Comparison of ENCODE assay signal across 20 cellular contexts in genomic region chr1:175877939-175878730, GRCh38.
DNase-seq lines count a peak whose midpoint lies in the region; ATAC-seq and TF ChIP-seq lines count a peak whose summit lies in the region.
"Had no signal": no experiment of that assay in that cellular context is flagged by ENCODE, and none has a peak within 500 bp of the region (broad histone marks: within the 10 kb centered on the region; RNA-seq: fewer than 3 reads in every experiment).

No MANE protein-coding gene starts in this region.

- no peak for TF ChIP-seq POLR2A in vagina (IDR thresholded peaks at IDR 0.05)

- intact Hi-C loops in vagina (cut with DNase I) = no loop called here
- intact Hi-C loops in Right ventricle myocardium inferior (cut with DNase I) = no loop called here

- no peak overlapping the region for H3K27ac ChIP-seq in vagina
- H3K27ac ChIP-seq: BLaER1, esophagus squamous epithelium, sigmoid colon, SK-N-MC, upper lobe of left lung had no signal

- H3K27me3 ChIP-seq in vagina = no peaks in the 10 kb centered on the region
- H3K27me3 ChIP-seq: BLaER1, esophagus squamous epithelium, sigmoid colon, upper lobe of left lung had no signal

- DNase-seq in NCI-H748 (lab: John Stamatoyannopoulos, UW; ENCODE audit: unreplicated experiment) (peak; percentile 28), NCI-H748 treated with DMSO at 0.1 percent for 48 hours (lab: John Stamatoyannopoulos, UW) (no peak), cerebellar cortex (ENCODE audit: low spot score) (peak; percentile 67), mesenteric fat pad (ENCODE audit: low spot score) (peak; percentile 75), vagina (ENCODE audit: extremely low spot score in 2 of 2) (no peak), EL (no peak), Right ventricle myocardium inferior (ENCODE audit: missing footprints) (no peak)
- DNase-seq in effector CD4-positive, alpha-beta T cell = no peak
- DNase-seq: activated B cell treated with CpG ODN at 0.5 μM for 24 hours; activated CD8-positive, alpha-beta T cell treated with anti-CD3 and anti-CD28 coated beads, Interleukin-2, amount 10 ng/mL, durations not matched to agents 7 days and 5 days; activated T-cell treated with anti-CD3 and anti-CD28 coated beads, Interleukin-2, amount 50 U/mL, for 48 hours; esophagus squamous epithelium; left ventricle myocardium superior; MM.1S; NCI-H146; sigmoid colon; upper lobe of left lung had no signal

- no peaks in the 10 kb centered on the region for H3K36me3 ChIP-seq in vagina
- H3K36me3 ChIP-seq: BLaER1, esophagus squamous epithelium, sigmoid colon, upper lobe of left lung had no signal

- no peak for TF ChIP-seq CTCF in vagina (IDR thresholded peaks at IDR 0.05)

- no peak for ATAC-seq in Right ventricle myocardium inferior
- ATAC-seq: activated CD8-positive, alpha-beta T cell treated with anti-CD3 and anti-CD28 coated beads, Interleukin-2, amount 10 ng/mL, durations not matched to agents 7 days and 5 days; left ventricle myocardium superior; stimulated activated memory B cell treated with anti-CD40 and anti-IgM and Interleukin-4, amounts not matched to agents 10 μg/mL and 1 μg/mL and 100 μg/mL, for 72 hours had no signal

- H3K4me3 ChIP-seq in vagina = no peak overlapping the region
- H3K4me3 ChIP-seq: BLaER1, esophagus squamous epithelium, sigmoid colon, SK-N-MC, upper lobe of left lung had no signal

- no peaks in the 10 kb centered on the region for H3K4me1 ChIP-seq in vagina
- H3K4me1 ChIP-seq: esophagus squamous epithelium, sigmoid colon, upper lobe of left lung had no signal

- no peaks in the 10 kb centered on the region for H3K9me3 ChIP-seq in vagina
- H3K9me3 ChIP-seq: BLaER1, esophagus squamous epithelium, sigmoid colon, upper lobe of left lung had no signal

Comparison
In these comparisons a context has a peak if more than half of its experiments do, and no peak if none do; other contexts are left out.
1. DNase-seq: peak in NCI-H748 (single experiment), cerebellar cortex (single experiment) and mesenteric fat pad (single experiment); none in NCI-H748 treated with DMSO at 0.1 percent for 48 hours (single experiment), vagina (0 of 2), EL (single experiment), Right ventricle myocardium inferior (single experiment) and effector CD4-positive, alpha-beta T cell (single experiment).